In the genomic region with DNA sequence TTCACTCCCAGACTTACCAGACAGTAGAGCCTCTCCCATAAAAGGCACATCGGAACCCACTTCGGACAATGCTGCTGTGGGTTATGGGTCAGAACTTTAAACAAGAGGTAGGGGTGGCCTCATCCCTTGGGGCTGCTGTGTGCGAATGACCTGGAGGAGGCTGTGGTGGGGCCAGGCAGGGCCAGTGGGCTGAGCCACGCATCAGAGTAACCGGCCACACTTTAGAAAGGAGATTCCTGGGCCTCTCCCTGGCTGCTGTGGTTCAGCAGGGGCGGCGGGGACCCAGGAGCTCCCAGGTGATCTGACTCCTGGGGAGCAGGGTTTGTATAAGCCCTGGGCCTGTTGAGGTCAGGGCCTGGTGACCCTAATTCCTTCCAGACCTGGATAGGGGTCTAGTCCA, we compare ENCODE assay signal across 1 cellular context.
TF ChIP-seq lines count a peak whose summit lies in the region.

No MANE protein-coding gene starts in this region.

TF ChIP-seq in HepG2, 621 proteins besides CTCF, POLR2A, EP300 and RAD21 (continued from another document):
- TF ChIP-seq, protein P1, sequence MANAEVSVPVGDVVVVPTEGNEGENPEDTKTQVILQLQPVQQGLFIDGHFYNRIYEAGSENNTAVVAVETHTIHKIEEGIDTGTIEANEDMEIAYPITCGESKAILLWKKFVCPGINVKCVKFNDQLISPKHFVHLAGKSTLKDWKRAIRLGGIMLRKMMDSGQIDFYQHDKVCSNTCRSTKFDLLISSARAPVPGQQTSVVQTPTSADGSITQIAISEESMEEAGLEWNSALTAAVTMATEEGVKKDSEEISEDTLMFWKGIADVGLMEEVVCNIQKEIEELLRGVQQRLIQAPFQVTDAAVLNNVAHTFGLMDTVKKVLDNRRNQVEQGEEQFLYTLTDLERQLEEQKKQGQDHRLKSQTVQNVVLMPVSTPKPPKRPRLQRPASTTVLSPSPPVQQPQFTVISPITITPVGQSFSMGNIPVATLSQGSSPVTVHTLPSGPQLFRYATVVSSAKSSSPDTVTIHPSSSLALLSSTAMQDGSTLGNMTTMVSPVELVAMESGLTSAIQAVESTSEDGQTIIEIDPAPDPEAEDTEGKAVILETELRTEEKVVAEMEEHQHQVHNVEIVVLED (CRISPR knock-in tag; IDR thresholded peaks at IDR 0.05; ENCODE audit: borderline replicate concordance), result no peak
- TF ChIP-seq ATF1 (CRISPR knock-in tag; IDR thresholded peaks at IDR 0.05) (no peak), KAT7 (CRISPR knock-in tag; IDR thresholded peaks at IDR 0.05; ENCODE audit: borderline replicate concordance) (no peak), SOX5 (CRISPR knock-in tag; IDR thresholded peaks at IDR 0.05; ENCODE audit: borderline replicate concordance) (no peak), ZBTB43 (CRISPR knock-in tag; conservative IDR thresholded peaks at IDR 0.05) (no peak), SP1 (IDR thresholded peaks at IDR 0.05) (no peak), SP1 (CRISPR knock-in tag; IDR thresholded peaks at IDR 0.05) (no peak), EED (CRISPR knock-in tag; IDR thresholded peaks at IDR 0.05) (no peak), ZNF646 (CRISPR knock-in tag; IDR thresholded peaks at IDR 0.05) (no peak)
- TF ChIP-seq, protein P2, sequence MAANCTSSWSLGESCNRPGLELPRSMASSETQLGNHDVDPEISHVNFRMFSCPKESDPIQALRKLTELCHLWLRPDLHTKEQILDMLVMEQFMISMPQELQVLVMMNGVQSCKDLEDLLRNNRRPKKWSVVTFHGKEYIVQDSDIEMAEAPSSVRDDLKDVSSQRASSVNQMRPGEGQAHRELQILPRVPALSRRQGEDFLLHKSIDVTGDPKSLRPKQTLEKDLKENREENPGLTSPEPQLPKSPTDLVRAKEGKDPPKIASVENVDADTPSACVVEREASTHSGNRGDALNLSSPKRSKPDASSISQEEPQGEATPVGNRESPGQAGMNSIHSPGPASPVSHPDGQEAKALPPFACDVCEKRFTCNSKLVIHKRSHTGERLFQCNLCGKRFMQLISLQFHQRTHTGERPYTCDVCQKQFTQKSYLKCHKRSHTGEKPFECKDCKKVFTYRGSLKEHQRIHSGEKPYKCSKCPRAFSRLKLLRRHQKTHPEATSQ (CRISPR knock-in tag; IDR thresholded peaks at IDR 0.05; ENCODE audit: borderline replicate concordance), result no peak
